In genomic region chr6:70864404-70864803, GRCh38 we compare ENCODE assay signal across 14 cellular contexts.
"Had no signal": no experiment of that assay in that cellular context is flagged by ENCODE, and none has a peak within 500 bp of the region (broad histone marks: within the 10 kb centered on the region; RNA-seq: fewer than 3 reads in every experiment).

No MANE protein-coding gene starts in this region.

- H3K4me3 ChIP-seq: heart left ventricle, right atrium auricular region, transverse colon, vagina had no signal

- H3K4me3 Mint-ChIP-seq: activated naive CD4-positive, alpha-beta T cell treated with anti-CD3 and anti-CD28 coated beads for 36 hours; activated naive CD8-positive, alpha-beta T cell treated with anti-CD3 and anti-CD28 coated beads, Interleukin-2, amount 50 U/mL, for 24 hours had no signal

- H3K4me1 ChIP-seq: transverse colon, vagina had no signal

- H3K36me3 ChIP-seq: transverse colon, vagina had no signal

- H3K27me3 Mint-ChIP-seq: naive B cell had no signal

- H3K27ac Mint-ChIP-seq: activated naive CD4-positive, alpha-beta T cell treated with anti-CD3 and anti-CD28 coated beads for 36 hours; activated naive CD8-positive, alpha-beta T cell treated with anti-CD3 and anti-CD28 coated beads, Interleukin-2, amount 50 U/mL, for 24 hours; activated T-helper 2 cell treated with anti-CD3 and anti-CD28 coated beads, Interferon-gamma antibody, Interleukin-2, Interleukin-4, amounts not matched to agents 10 μg/mL and 5 μg/mL and 100 μg/mL, durations not matched to agents 14 hours and 24 hours and 36 hours; naive B cell had no signal

- H3K9me3 ChIP-seq: right atrium auricular region, transverse colon, vagina had no signal

- H3K27me3 ChIP-seq: heart left ventricle, right atrium auricular region, transverse colon, vagina had no signal

- ATAC-seq: activated naive CD8-positive, alpha-beta T cell treated with anti-CD3 and anti-CD28 coated beads, Interleukin-2, amount 50 U/mL, for 24 hours had no signal

- DNase-seq: activated CD4-positive, alpha-beta T cell treated with anti-CD3 and anti-CD28 coated beads, Interleukin-2, amount 50 U/mL, for 4 hours; activated naive CD4-positive, alpha-beta T cell treated with anti-CD3 and anti-CD28 coated beads for 36 hours; activated naive CD8-positive, alpha-beta T cell treated with anti-CD3 and anti-CD28 coated beads, Interleukin-2, amount 50 U/mL, for 24 hours; aorta; heart left ventricle; islet precursor cell; naive B cell; posterior cingulate gyrus; stimulated activated CD4-positive, alpha-beta T cell treated with anti-CD3 and anti-CD28 coated beads, Interleukin-2, amount 100 ng/mL, for 48 hours; stimulated activated naive CD4-positive, alpha-beta T cell; transverse colon had no signal

- H3K27ac ChIP-seq: heart left ventricle, right atrium auricular region, transverse colon, vagina had no signal

- H3K4me1 Mint-ChIP-seq: activated naive CD8-positive, alpha-beta T cell treated with anti-CD3 and anti-CD28 coated beads, Interleukin-2, amount 50 U/mL, for 24 hours had no signal

- H3K9me3 Mint-ChIP-seq: activated T-helper 2 cell treated with anti-CD3 and anti-CD28 coated beads, Interferon-gamma antibody, Interleukin-2, Interleukin-4, amounts not matched to agents 10 μg/mL and 5 μg/mL and 100 μg/mL, durations not matched to agents 14 hours and 24 hours and 36 hours had no signal
